8 cellular contexts compared by ENCODE assay signal in the genomic region with DNA sequence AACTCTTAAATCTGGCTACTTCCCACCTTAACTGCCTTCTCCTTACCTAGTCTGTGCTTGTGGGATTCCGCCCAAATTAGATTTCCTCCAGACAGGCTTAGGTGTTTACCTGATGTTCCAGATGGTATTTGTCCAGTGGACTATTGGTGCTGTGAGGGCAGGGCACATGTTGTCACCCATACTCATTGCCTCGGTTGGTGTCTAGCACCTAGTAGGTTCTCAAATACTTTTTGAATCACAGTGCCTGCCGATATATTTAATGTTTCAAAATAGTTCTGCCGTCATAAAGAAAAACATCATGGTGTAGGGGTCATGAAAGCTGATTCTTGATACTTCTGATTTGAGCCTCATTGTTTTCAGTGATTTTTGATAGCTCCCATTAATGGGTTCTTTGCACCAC. TPM values are rescaled to one million over a fixed set of nuclear protein-coding genes. Genes with fewer than 3 reads are reported as not detected.
DNase-seq lines count a peak whose midpoint lies in the region; ATAC-seq lines count a peak whose summit lies in the region.

No MANE protein-coding gene starts in this region.

- H3K27ac ChIP-seq in iPS-20b (ENCODE audit: low read length) = peak overlapping the region; percentile 88
- peak overlapping the region; percentile 98 for H3K27ac ChIP-seq in stomach smooth muscle (ENCODE audit: low read length)

- H3K9me3 ChIP-seq in iPS-20b (ENCODE audit: insufficient read depth, low read depth, low read length) = no peaks in the 10 kb centered on the region
- no peaks in the 10 kb centered on the region for H3K9me3 ChIP-seq in stomach smooth muscle (ENCODE audit: control insufficient read depth in 2 of 2, low read length in 2 of 2)

- H3K4me1 ChIP-seq in iPS-20b (ENCODE audit: insufficient read depth, low read length) = peaks cover 32% of the 10 kb centered on the region
- peaks cover 20% of the 10 kb centered on the region for H3K4me1 ChIP-seq in stomach smooth muscle (ENCODE audit: control insufficient read depth, insufficient read depth, low read length)

- ATAC-seq in activated naive CD4-positive, alpha-beta T cell treated with anti-CD3 and anti-CD28 coated beads, Interleukin-2, amount 50 U/mL, for 72 hours = no peak
- ATAC-seq in HG03139 (IDR thresholded peaks at IDR 0.05; ENCODE audit: unreplicated experiment) = no peak

- H3K4me3 ChIP-seq in iPS-20b (ENCODE audit: low read length) (peak overlapping the region; percentile 94), stomach smooth muscle (ENCODE audit: low read length in 2 of 2) (peak overlapping the region; percentile 49 to 97)

- H3K9me3 Mint-ChIP-seq in activated naive CD4-positive, alpha-beta T cell treated with anti-CD3 and anti-CD28 coated beads, Interleukin-2, amount 50 U/mL, for 72 hours = no peaks in the 10 kb centered on the region

- H3K36me3 Mint-ChIP-seq in activated naive CD4-positive, alpha-beta T cell treated with anti-CD3 and anti-CD28 coated beads, Interleukin-2, amount 50 U/mL, for 72 hours = peaks cover 28 to 29% of the 10 kb centered on the region in 2 donors

- peak overlapping the region; percentile 97 for H3K9ac ChIP-seq in iPS-20b (ENCODE audit: low read depth, low read length)
- H3K9ac ChIP-seq in stomach smooth muscle (ENCODE audit: low read length in 2 of 2) = peak overlapping the region; percentile 83 to 93

- DNase-seq in NCI-H82 (lab: John Stamatoyannopoulos, UW) (peak; percentile 53), NCI-H82 treated with DMSO at 0.1 percent for 48 hours (lab: John Stamatoyannopoulos, UW; ENCODE audit: unreplicated experiment) (no peak), SKM-1 treated with dmso at 0.1 percent for 144 hours (lab: John Stamatoyannopoulos, UW; ENCODE audit: unreplicated experiment) (no peak), ureter (ENCODE audit: low spot score) (no peak)
- no peak for DNase-seq in activated naive CD4-positive, alpha-beta T cell treated with anti-CD3 and anti-CD28 coated beads, Interleukin-2, amount 50 U/mL, for 72 hours (ENCODE audit: low spot score in 2 of 2)

- H3K27me3 ChIP-seq in iPS-20b (ENCODE audit: insufficient read depth, low read length) (no peaks in the 10 kb centered on the region), stomach smooth muscle (ENCODE audit: control insufficient read depth in 1 of 2, insufficient read depth in 2 of 2, low read length in 2 of 2) (no peaks in the 10 kb centered on the region)

- H3K36me3 ChIP-seq in iPS-20b (ENCODE audit: insufficient read depth, low read depth, low read length) (peaks cover 14% of the 10 kb centered on the region), stomach smooth muscle (ENCODE audit: control insufficient read depth in 2 of 2, insufficient read depth in 2 of 2, low read length in 2 of 2) (no peaks in the 10 kb centered on the region)

- peak overlapping the region; percentile 92 to 99 for H3K27ac Mint-ChIP-seq in activated naive CD4-positive, alpha-beta T cell treated with anti-CD3 and anti-CD28 coated beads, Interleukin-2, amount 50 U/mL, for 72 hours

RNA-seq across cellular contexts. Expression of gene SEPTIN2, which starts 1.1 kb away (rescaled TPM):
- 100 to 1,000 TPM; 148 to 210 TPM for total RNA-seq in activated naive CD4-positive, alpha-beta T cell treated with anti-CD3 and anti-CD28 coated beads, Interleukin-2, amount 50 U/mL, for 72 hours
- total RNA-seq in ureter = 480 TPM

RNA-seq across cellular contexts. Expression of gene HDLBP, which starts 1.4 kb away (rescaled TPM):
- 100 to 1,000 TPM; 276 to 297 TPM for total RNA-seq in activated naive CD4-positive, alpha-beta T cell treated with anti-CD3 and anti-CD28 coated beads, Interleukin-2, amount 50 U/mL, for 72 hours
- total RNA-seq in ureter = 526 TPM

RNA-seq across cellular contexts. Expression of gene FARP2, which starts 39.3 kb away (rescaled TPM):
- total RNA-seq in activated naive CD4-positive, alpha-beta T cell treated with anti-CD3 and anti-CD28 coated beads, Interleukin-2, amount 50 U/mL, for 72 hours = 10 to 100 TPM; 24.0 to 32.8 TPM
- total RNA-seq in ureter = 120 TPM
